Comparison of ENCODE assay signal across 1 cellular context in the genomic region with DNA sequence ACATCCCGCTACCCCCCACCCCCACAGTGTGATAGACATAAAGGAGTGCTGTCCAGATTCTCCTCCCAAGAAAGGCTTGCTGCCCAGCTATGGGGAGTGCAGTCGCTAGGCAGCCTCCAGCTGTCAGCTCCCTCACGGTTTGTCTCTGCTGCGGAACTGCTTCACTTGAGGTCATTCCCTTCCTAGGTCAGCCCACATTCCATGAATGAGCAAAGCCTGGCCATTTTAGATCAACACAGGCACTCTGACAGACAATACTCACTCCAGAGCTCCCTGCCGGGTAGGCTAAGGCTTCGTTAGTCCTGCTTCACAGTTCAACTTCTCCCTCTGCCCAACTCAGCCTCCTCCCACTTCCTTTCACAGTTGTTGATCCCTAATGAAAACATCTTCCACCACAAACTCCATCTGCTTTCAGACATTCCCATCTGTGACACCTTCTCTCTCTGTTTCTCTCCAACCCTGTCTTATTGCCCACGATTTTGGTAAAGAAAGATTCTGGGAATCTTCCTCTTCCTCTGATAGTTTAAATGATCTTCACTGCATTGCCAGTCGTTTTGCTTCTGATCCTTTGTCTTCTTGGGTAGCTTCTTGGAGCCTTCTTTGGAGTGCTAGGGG.
A peak's percentile ranks its signal among the peaks of the same experiment; 100 is the strongest.
TF ChIP-seq lines count a peak whose summit lies in the region.

No MANE protein-coding gene starts in this region.

TF ChIP-seq in K562, 482 proteins besides CTCF, POLR2A, EP300 and RAD21 (continued from another document and continues in another):
- TF ChIP-seq ZNF592 (IDR thresholded peaks at IDR 0.05) (no peak; the same call in 1 of the 2 replicates), ETV1 (tag; conservative IDR thresholded peaks at IDR 0.05; ENCODE audit: low read depth) (no peak), SOX6 (IDR thresholded peaks at IDR 0.05) (no peak), MEF2A (IDR thresholded peaks at IDR 0.05; ENCODE audit: control insufficient read depth, low read depth, low read length) (no peak), CGGBP1 (CRISPR knock-in tag; IDR thresholded peaks at IDR 0.05) (no peak), IRF9 (tag; IDR thresholded peaks at IDR 0.05) (no peak), CHD2 (IDR thresholded peaks at IDR 0.05; ENCODE audit: low read depth, low read length) (no peak), YBX1 (IDR thresholded peaks at IDR 0.05) (no peak), SLC30A9 (CRISPR knock-in tag; IDR thresholded peaks at IDR 0.05) (no peak), ZC3H4 (CRISPR knock-in tag; IDR thresholded peaks at IDR 0.05; ENCODE audit: borderline replicate concordance) (no peak), ZHX1 (conservative IDR thresholded peaks at IDR 0.05; ENCODE audit: low read length) (no peak), TCF3 (CRISPR knock-in tag; IDR thresholded peaks at IDR 0.05) (no peak), CREM (IDR thresholded peaks at IDR 0.05; ENCODE audit: low read depth) (no peak), ZNF79 (CRISPR knock-in tag; IDR thresholded peaks at IDR 0.05; ENCODE audit: low read depth) (no peak), CTCFL (IDR thresholded peaks at IDR 0.05; ENCODE audit: borderline replicate concordance, insufficient read depth, low read depth, low read length, poor library complexity, severe bottlenecking) (no peak), SMARCE1 (IDR thresholded peaks at IDR 0.05) (no peak), SMARCA4 (IDR thresholded peaks at IDR 0.05) (no peak), BCL6 (CRISPR knock-in tag; IDR thresholded peaks at IDR 0.05) (no peak), NR1H2 (CRISPR knock-in tag; IDR thresholded peaks at IDR 0.05) (no peak), ZKSCAN8 (CRISPR knock-in tag; IDR thresholded peaks at IDR 0.05) (peak; percentile 1; the same call in 1 of the 2 replicates), SMAD4 (CRISPR knock-in tag; conservative IDR thresholded peaks at IDR 0.05) (peak; percentile 26; the same call in 1 of the 2 replicates), ZNF197 (CRISPR knock-in tag; IDR thresholded peaks at IDR 0.05; ENCODE audit: low read depth) (no peak), CXXC5 (CRISPR knock-in tag; IDR thresholded peaks at IDR 0.05) (peak; percentile 37; the same call in 1 of the 2 replicates), POLR3A (IDR thresholded peaks at IDR 0.05; ENCODE audit: borderline replicate concordance, extremely low read depth, insufficient read depth, insufficient read length) (no peak), ZNF780A (CRISPR knock-in tag; IDR thresholded peaks at IDR 0.05) (no peak), ATF3 (IDR thresholded peaks at IDR 0.05) (no peak), ATF3 (CRISPR knock-in tag; conservative IDR thresholded peaks at IDR 0.05) (no peak), ZNF23 (CRISPR knock-in tag; IDR thresholded peaks at IDR 0.05) (no peak), SPI1 (IDR thresholded peaks at IDR 0.05; ENCODE audit: borderline replicate concordance, low read depth, low read length) (no peak), GABPA (tag; conservative IDR thresholded peaks at IDR 0.05; ENCODE audit: low read depth) (peak; percentile 61), TAF9B (IDR thresholded peaks at IDR 0.05; ENCODE audit: partially characterized antibody) (no peak), PRDM10 (IDR thresholded peaks at IDR 0.05; ENCODE audit: partially characterized antibody) (no peak), ETV6 (IDR thresholded peaks at IDR 0.05; ENCODE audit: borderline replicate concordance in 1 of 2, low read depth in 2 of 2, low read length in 1 of 2) (no peak), ETV6 (CRISPR knock-in tag; IDR thresholded peaks at IDR 0.05; ENCODE audit: borderline replicate concordance) (no peak), TBP (optimal IDR thresholded peaks at IDR 0.05; ENCODE audit: low read depth, low read length) (no peak), MYNN (IDR thresholded peaks at IDR 0.05) (no peak), MYNN (CRISPR knock-in tag; IDR thresholded peaks at IDR 0.05) (no peak), FOXA3 (CRISPR knock-in tag; conservative IDR thresholded peaks at IDR 0.05 in 1 of 2, IDR thresholded peaks at IDR 0.05 in 1 of 2) (no peak), RFX5 (IDR thresholded peaks at IDR 0.05; ENCODE audit: low read depth, low read length) (no peak), U2AF2 (optimal IDR thresholded peaks at IDR 0.05; ENCODE audit: low read depth, low read length) (no peak), NCOA4 (IDR thresholded peaks at IDR 0.05; ENCODE audit: partially characterized antibody) (no peak), NR2C2 (CRISPR knock-in tag; IDR thresholded peaks at IDR 0.05) (no peak), NR2C2 (tag; IDR thresholded peaks at IDR 0.05) (peak; percentile 72; the same call in 1 of the 2 replicates), SP1 (CRISPR knock-in tag; IDR thresholded peaks at IDR 0.05) (no peak), HCFC1 (IDR thresholded peaks at IDR 0.05; ENCODE audit: low read depth, low read length) (no peak), JUND (IDR thresholded peaks at IDR 0.05; ENCODE audit: borderline replicate concordance, low read depth, low read length) (no peak), JUND (tag; IDR thresholded peaks at IDR 0.05; ENCODE audit: borderline replicate concordance, low read depth, low read length) (no peak; the same call in 2 of the 3 replicates), ARID2 (IDR thresholded peaks at IDR 0.05) (no peak), ETV5 (CRISPR knock-in tag; IDR thresholded peaks at IDR 0.05; ENCODE audit: low read depth) (no peak), SIX5 (IDR thresholded peaks at IDR 0.05; ENCODE audit: borderline replicate concordance in 1 of 2, insufficient read depth in 1 of 2, low read depth in 1 of 2, low read length in 2 of 2) (no peak), DACH1 (IDR thresholded peaks at IDR 0.05; ENCODE audit: partially characterized antibody) (no peak), ZNF76 (CRISPR knock-in tag; IDR thresholded peaks at IDR 0.05; ENCODE audit: borderline replicate concordance) (no peak)
- TF ChIP-seq, protein P1, sequence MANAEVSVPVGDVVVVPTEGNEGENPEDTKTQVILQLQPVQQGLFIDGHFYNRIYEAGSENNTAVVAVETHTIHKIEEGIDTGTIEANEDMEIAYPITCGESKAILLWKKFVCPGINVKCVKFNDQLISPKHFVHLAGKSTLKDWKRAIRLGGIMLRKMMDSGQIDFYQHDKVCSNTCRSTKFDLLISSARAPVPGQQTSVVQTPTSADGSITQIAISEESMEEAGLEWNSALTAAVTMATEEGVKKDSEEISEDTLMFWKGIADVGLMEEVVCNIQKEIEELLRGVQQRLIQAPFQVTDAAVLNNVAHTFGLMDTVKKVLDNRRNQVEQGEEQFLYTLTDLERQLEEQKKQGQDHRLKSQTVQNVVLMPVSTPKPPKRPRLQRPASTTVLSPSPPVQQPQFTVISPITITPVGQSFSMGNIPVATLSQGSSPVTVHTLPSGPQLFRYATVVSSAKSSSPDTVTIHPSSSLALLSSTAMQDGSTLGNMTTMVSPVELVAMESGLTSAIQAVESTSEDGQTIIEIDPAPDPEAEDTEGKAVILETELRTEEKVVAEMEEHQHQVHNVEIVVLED (CRISPR knock-in tag; IDR thresholded peaks at IDR 0.05): 0 out of 2 replicates have a peak, but pooled peaks have one; percentile 15
